1 cellular context compared by ENCODE assay signal in the genomic region with DNA sequence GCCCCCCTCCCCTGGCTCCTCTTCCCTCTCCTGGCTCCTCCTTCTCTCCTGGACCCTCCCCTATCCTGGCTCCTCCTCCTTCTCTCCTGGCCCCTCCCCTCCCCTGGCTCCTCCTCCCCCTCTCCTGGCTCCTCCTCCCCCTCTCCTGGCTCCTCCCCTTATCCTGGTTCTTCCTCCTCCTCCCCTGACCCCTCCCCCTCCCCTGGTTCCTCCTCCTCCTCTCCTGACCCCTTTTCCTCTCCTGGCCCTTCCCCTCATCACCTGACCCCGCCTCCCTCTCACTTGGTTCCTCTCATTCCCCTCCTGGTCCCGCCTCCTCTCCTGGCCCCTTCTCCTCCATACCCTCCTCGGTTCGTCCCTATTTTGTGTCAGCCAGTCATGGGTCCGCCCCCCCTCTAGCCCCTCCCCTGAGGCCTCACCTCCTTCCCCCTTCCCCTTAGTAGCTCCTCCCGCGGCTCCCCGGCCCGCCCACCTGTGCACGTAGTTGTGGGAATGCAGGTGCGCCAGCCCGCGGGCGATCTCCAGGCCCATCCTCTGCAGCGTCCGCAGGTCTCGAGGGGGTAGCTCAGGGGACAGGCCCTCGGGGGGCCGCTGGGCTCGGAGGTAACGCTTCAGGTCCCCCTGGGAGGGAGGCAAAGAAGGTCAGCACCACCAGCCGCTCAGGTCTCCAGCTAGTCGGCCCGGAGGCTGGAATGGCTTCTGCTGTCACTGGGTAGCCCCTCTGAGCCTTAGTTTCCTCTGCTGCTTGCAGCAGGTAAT.
TF ChIP-seq lines count a peak whose summit lies in the region.

No MANE protein-coding gene starts in this region.

TF ChIP-seq in IMR-90, 13 proteins besides CTCF, POLR2A, EP300 and RAD21:
- TF ChIP-seq, protein P1, sequence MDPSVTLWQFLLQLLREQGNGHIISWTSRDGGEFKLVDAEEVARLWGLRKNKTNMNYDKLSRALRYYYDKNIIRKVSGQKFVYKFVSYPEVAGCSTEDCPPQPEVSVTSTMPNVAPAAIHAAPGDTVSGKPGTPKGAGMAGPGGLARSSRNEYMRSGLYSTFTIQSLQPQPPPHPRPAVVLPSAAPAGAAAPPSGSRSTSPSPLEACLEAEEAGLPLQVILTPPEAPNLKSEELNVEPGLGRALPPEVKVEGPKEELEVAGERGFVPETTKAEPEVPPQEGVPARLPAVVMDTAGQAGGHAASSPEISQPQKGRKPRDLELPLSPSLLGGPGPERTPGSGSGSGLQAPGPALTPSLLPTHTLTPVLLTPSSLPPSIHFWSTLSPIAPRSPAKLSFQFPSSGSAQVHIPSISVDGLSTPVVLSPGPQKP (IDR thresholded peaks at IDR 0.05; ENCODE audit: borderline replicate concordance, low read depth, low read length) = no peak
